Comparison of ENCODE assay signal across 8 cellular contexts in the genomic region with DNA sequence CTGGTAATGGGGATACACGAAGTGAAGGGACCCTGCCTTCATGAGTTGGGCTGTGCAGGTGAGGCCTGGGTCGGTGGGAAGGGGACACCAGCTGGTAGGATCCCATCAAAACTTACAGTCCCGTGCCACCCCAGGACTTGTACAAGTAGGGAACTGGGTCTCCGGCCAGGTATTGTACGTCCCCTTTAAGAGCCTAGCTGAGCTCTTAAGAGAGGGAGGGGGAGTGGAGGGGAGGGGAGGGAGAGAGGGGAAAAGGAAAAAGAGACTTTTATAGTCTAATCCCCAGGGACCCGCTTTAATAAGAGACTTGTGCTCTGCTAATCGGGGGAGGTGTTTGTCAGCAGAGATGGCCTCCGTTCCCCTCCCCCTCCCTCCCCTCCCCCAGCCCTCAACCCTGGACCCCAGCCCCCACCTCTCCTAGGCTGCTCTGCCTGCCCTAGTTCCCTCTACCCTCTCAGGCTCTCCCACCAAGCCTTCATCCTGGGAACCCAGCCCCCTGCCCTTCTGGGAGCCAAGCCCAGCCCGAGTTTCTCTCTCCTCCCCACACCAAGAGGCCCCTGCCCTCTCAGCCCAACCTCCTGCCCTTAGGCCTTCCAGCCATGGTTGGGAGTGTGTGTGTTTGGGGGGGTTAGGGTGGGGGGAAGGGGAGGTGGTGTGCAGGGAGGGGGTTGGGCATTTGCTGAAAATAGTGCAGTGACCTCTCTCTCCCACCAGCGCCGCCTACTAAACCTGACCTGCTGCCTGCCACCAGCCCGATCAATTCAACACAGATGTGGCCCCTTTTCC.
A peak's percentile ranks its signal among the peaks of the same experiment; 100 is the strongest.
DNase-seq lines count a peak whose midpoint lies in the region; ATAC-seq and TF ChIP-seq lines count a peak whose summit lies in the region.

No MANE protein-coding gene starts in this region.

- no peak for DNase-seq in AG04449 (ENCODE audit: low read depth, low spot score)
- DNase-seq in KBM-7, result peak; percentile 36
- no peak for DNase-seq in SKM-1 (lab: John Stamatoyannopoulos, UW; ENCODE audit: unreplicated experiment)
- DNase-seq in SIG-M5 (lab: John Stamatoyannopoulos, UW), result no peak

- CTCF ChIA-PET in AG04449 (lab: Yijun Ruan, JAX), result interaction anchor here (0.8 to 8.5 kb wide), 11 partner anchors 8 to 284 kb away, joined by 3 to 60 read pairs (median 5); a partner anchor contains a TSS

- POLR2A ChIA-PET in AG04449 (lab: Yijun Ruan, JAX), result interaction anchor here (0.5 to 3.2 kb wide), 6 partner anchors 8 to 85 kb away, joined by 3 to 15 read pairs (median 4); a partner anchor contains a TSS

- H3K4me3 Mint-ChIP-seq in activated naive CD8-positive, alpha-beta T cell, result peak overlapping the region; percentile 90

- in situ Hi-C loops in KBM-7 (cut with MboI; ENCODE audit: low pct_unique_long_range_greater_than_20kb, low sequenced_read_pairs), result no loop called here

- no peaks in the 10 kb centered on the region for H3K9me3 Mint-ChIP-seq in activated naive CD8-positive, alpha-beta T cell (ENCODE audit: low read depth)

- no peaks in the 10 kb centered on the region for H3K27me3 ChIP-seq in layer of hippocampus (ENCODE audit: control insufficient read depth, insufficient read depth, low read length)

- H3K4me3 ChIP-seq in AG04449 (ENCODE audit: low read depth, low read length), result peak overlapping the region; percentile 43

- H3K27ac Mint-ChIP-seq in activated naive CD8-positive, alpha-beta T cell, result peak overlapping the region; percentile 70

- no peak for TF ChIP-seq CTCF in AG04449 (IDR thresholded peaks at IDR 0.05; ENCODE audit: insufficient read depth, low read length, missing control alignments)

- H3K4me1 Mint-ChIP-seq in activated naive CD8-positive, alpha-beta T cell (ENCODE audit: low read depth), result peaks cover 32% of the 10 kb centered on the region

- ATAC-seq in HG02623 (IDR thresholded peaks at IDR 0.05; ENCODE audit: unreplicated experiment), result no peak
- ATAC-seq in HG03469 (IDR thresholded peaks at IDR 0.05; ENCODE audit: unreplicated experiment), result no peak

- H3K27me3 Mint-ChIP-seq in activated naive CD8-positive, alpha-beta T cell, result no peaks in the 10 kb centered on the region

- no peaks in the 10 kb centered on the region for H3K36me3 Mint-ChIP-seq in activated naive CD8-positive, alpha-beta T cell

- H3K27ac ChIP-seq in layer of hippocampus (ENCODE audit: low read depth, low read length), result peak overlapping the region; percentile 62
